In the genomic region with DNA sequence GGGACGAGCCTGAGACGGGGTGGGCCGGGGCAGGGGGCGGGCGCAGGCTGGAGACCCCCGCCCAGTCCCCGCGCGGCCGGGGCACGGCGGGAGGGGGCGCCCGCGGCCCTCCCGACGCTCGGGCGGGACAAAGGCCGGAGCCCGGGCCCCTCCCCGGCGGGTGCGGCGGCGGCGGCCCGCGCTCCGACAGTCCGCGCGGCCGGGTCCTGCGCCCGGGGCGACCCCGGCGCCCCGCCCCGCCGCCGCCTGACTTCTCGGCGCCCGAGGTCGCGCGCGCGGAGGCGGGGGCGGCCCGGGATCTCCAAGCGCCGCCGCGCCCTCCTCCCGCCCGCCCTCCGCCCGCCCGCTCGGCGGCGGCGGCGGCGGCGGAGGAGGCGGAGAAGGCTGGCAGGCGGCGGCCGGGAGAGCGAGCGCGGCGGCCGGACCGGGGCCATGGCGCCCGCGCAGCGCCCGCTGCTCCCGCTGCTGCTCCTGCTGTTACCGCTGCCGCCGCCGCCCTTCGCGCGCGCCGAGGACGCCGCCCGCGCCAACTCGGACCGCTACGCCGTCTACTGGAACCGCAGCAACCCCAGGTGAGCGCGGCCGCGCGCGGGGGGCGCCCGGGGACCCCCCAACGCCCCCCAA, we compare ENCODE assay signal across 10 cellular contexts. TPM values are rescaled to one million over a fixed set of nuclear protein-coding genes. Genes with fewer than 3 reads are reported as not detected.
DNase-seq lines count a peak whose midpoint lies in the region; ATAC-seq and TF ChIP-seq lines count a peak whose summit lies in the region.
"Had no signal": no experiment of that assay in that cellular context is flagged by ENCODE, and none has a peak within 500 bp of the region (broad histone marks: within the 10 kb centered on the region; RNA-seq: fewer than 3 reads in every experiment).

A gene (plus strand): TSS at position 137 of the 624 bp plus-strand sequence. CDS start 296 bp downstream, at position 433.

- no peaks in the 10 kb centered on the region for H3K36me3 Mint-ChIP-seq in activated naive CD8-positive, alpha-beta T cell treated with anti-CD3 and anti-CD28 coated beads, Interleukin-2, amount 10 ng/mL, durations not matched to agents 7 days and 5 days

- POLR2A ChIA-PET in activated naive CD8-positive, alpha-beta T cell treated with anti-CD3 and anti-CD28 coated beads, Interleukin-2, amount 10 ng/mL, durations not matched to agents 7 days and 5 days (lab: Charles Lee), result no interaction called here

- no peak within 1 kb of the TSS for H3K27ac ChIP-seq in right cardiac atrium (ENCODE audit: low read length)
- no peak within 1 kb of the TSS for H3K27ac ChIP-seq in right atrium auricular region

- H3K27me3 ChIP-seq in right cardiac atrium (ENCODE audit: control insufficient read depth, insufficient read depth), result no peaks in the 10 kb centered on the region
- H3K27me3 ChIP-seq in right atrium auricular region, result peaks cover 8 to 28% of the 10 kb centered on the region in 2 donors

- TF ChIP-seq CTCF in right atrium auricular region (IDR thresholded peaks at IDR 0.05), result no peak

- no peaks in the 10 kb centered on the region for H3K9me3 ChIP-seq in right cardiac atrium (ENCODE audit: control insufficient read depth, low read length)
- no peaks in the 10 kb centered on the region for H3K9me3 ChIP-seq in right atrium auricular region

- intact Hi-C loops in right cardiac atrium (cut with DNase I), result loop anchor here in 3 of 4 donors (10.0 kb wide), 2 partner anchors 69 to 89 kb away; a partner anchor contains a TSS

- H3K4me1 ChIP-seq in right cardiac atrium (ENCODE audit: control insufficient read depth, insufficient read depth, low read length) (no peaks in the 10 kb centered on the region), right atrium auricular region (peaks cover 0 to 6% of the 10 kb centered on the region in 2 donors)

- no peaks in the 10 kb centered on the region for H3K9me3 Mint-ChIP-seq in activated naive CD8-positive, alpha-beta T cell treated with anti-CD3 and anti-CD28 coated beads, Interleukin-2, amount 10 ng/mL, durations not matched to agents 7 days and 5 days

- no peaks in the 10 kb centered on the region for H3K4me1 Mint-ChIP-seq in activated naive CD8-positive, alpha-beta T cell treated with anti-CD3 and anti-CD28 coated beads, Interleukin-2, amount 10 ng/mL, durations not matched to agents 7 days and 5 days

- H3K4me3 Mint-ChIP-seq in activated naive CD8-positive, alpha-beta T cell treated with anti-CD3 and anti-CD28 coated beads, Interleukin-2, amount 10 ng/mL, durations not matched to agents 7 days and 5 days, result peak within 1 kb of the TSS; percentile 47

- ATAC-seq in right cardiac atrium (no peak), GM21576 (IDR thresholded peaks at IDR 0.05; ENCODE audit: unreplicated experiment) (no peak), HG03039 (IDR thresholded peaks at IDR 0.05; ENCODE audit: unreplicated experiment) (no peak), HG03139 (IDR thresholded peaks at IDR 0.05; ENCODE audit: unreplicated experiment) (no peak)
- ATAC-seq in activated naive CD8-positive, alpha-beta T cell treated with anti-CD3 and anti-CD28 coated beads, Interleukin-2, amount 10 ng/mL, durations not matched to agents 7 days and 5 days (ENCODE audit: low read depth), result no peak

- DNase-seq in right cardiac atrium, result no peak
- DNase-seq in right atrium auricular region (ENCODE audit: low spot score), result no peak
- peak; percentile 35 for DNase-seq in activated naive CD8-positive, alpha-beta T cell treated with anti-CD3 and anti-CD28 coated beads, Interleukin-2, amount 10 ng/mL, durations not matched to agents 7 days and 5 days
- DNase-seq in left kidney (ENCODE audit: low read depth, low spot score), result peak; percentile 64
- no peak for DNase-seq in NCI-H1092 treated with DMSO at 0.1 percent for 48 hours (lab: John Stamatoyannopoulos, UW)
- DNase-seq: NCI-H526 had no signal

- H3K36me3 ChIP-seq in right atrium auricular region, result no peaks in the 10 kb centered on the region

- H3K27me3 Mint-ChIP-seq in activated naive CD8-positive, alpha-beta T cell treated with anti-CD3 and anti-CD28 coated beads, Interleukin-2, amount 10 ng/mL, durations not matched to agents 7 days and 5 days, result peaks cover 23% of the 10 kb centered on the region

- under 1% methylated on average over 110 of the region's 113 CpGs for WGBS in right cardiac atrium

- peak within 1 kb of the TSS; percentile 21 for H3K27ac Mint-ChIP-seq in activated naive CD8-positive, alpha-beta T cell treated with anti-CD3 and anti-CD28 coated beads, Interleukin-2, amount 10 ng/mL, durations not matched to agents 7 days and 5 days

- H3K4me3 ChIP-seq in right cardiac atrium (ENCODE audit: low read length) (peak within 1 kb of the TSS; percentile 38), right atrium auricular region (no peak within 1 kb of the TSS)

RNA-seq across cellular contexts. Expression of the gene that starts here (rescaled TPM):
- total RNA-seq in right cardiac atrium (not detected), right atrium auricular region (not detected)
- polyA plus RNA-seq in right cardiac atrium, result not detected
- not detected for total RNA-seq in activated naive CD8-positive, alpha-beta T cell treated with anti-CD3 and anti-CD28 coated beads, Interleukin-2, amount 10 ng/mL, durations not matched to agents 7 days and 5 days
- total RNA-seq: kidney had no signal

Comparison
In these comparisons a context has a peak if more than half of its experiments do, and no peak if none do; other contexts are left out.
1. Peak in DNase-seq in activated naive CD8-positive, alpha-beta T cell treated with anti-CD3 and anti-CD28 coated beads, Interleukin-2, amount 10 ng/mL, durations not matched to agents 7 days and 5 days; RNA of the gene not detected or under 1 TPM.